Comparison of ENCODE assay signal across 8 cellular contexts in genomic region chr1:23483327-23484252, GRCh38. TPM values are rescaled to one million over a fixed set of nuclear protein-coding genes. Genes with fewer than 3 reads are reported as not detected.
DNase-seq lines count a peak whose midpoint lies in the region; ATAC-seq, FAIRE-seq and TF ChIP-seq lines count a peak whose summit lies in the region.

TSS of gene ASAP3 (minus strand) at chr1:23484179. CDS start at chr1:23484133, 46 bp downstream.

- no peaks in the 10 kb centered on the region for H3K36me3 ChIP-seq in GM23248 (ENCODE audit: low read depth)
- H3K36me3 ChIP-seq in H1 (ENCODE audit: control insufficient read depth in 2 of 4, insufficient read depth in 4 of 4, low read length in 3 of 4): no peaks in the 10 kb centered on the region

- peak within 1 kb of the TSS; percentile 97 for H3K18ac ChIP-seq in H1 (ENCODE audit: extremely low read depth, low read length)

- H2AFZ ChIP-seq in GM23248: peak within 1 kb of the TSS; percentile 78
- H2AFZ ChIP-seq in H1 (ENCODE audit: low read length): peak within 1 kb of the TSS; percentile 83

- H3K27ac ChIP-seq in AG04450 (ENCODE audit: low read depth, low read length) (peak within 1 kb of the TSS; percentile 70), GM23248 (peak within 1 kb of the TSS; percentile 21), H1 (ENCODE audit: low read depth, low read length) (no peak within 1 kb of the TSS; the same call in 1 of the 2 replicates)

- no peak for ATAC-seq in GM18505 (IDR thresholded peaks at IDR 0.05; ENCODE audit: unreplicated experiment)

- H3K79me2 ChIP-seq in GM23248 (ENCODE audit: insufficient read depth) (peaks cover 30% of the 10 kb centered on the region), H1 (ENCODE audit: control insufficient read depth in 1 of 2, insufficient read depth in 2 of 2, low read length in 2 of 2) (peaks cover 0 to 33% of the 10 kb centered on the region in 2 experiments; a peak in 2 of 4 replicates)

- FAIRE-seq in H1 (lab: Jason Lieb, UNC): no peak

- peaks cover 15% of the 10 kb centered on the region for H3K23me2 ChIP-seq in H1 (ENCODE audit: low read depth, low read length)

- DNase-seq in AG04450 (ENCODE audit: low read depth, low spot score): no peak
- peak; percentile 63 for DNase-seq in GM23248
- DNase-seq in T-helper 2 cell treated with Interferon-gamma antibody and Interleukin-4, amounts not matched to agents 5 μg/mL and 100 μg/mL, for 36 hours (ENCODE audit: low spot score): no peak
- DNase-seq in H1 (ENCODE audit: low read depth in 1 of 2, low spot score in 2 of 2): peak; percentile 51 to 77
- DNase-seq in mesenteric fat pad (ENCODE audit: low spot score): peak; percentile 90
- peak; percentile 77 for DNase-seq in type B pancreatic cell (ENCODE audit: extremely low spot score, unreplicated experiment)
- no peak for DNase-seq in HT-29 (ENCODE audit: low spot score)

- no peak within 1 kb of the TSS for H3K14ac ChIP-seq in H1 (ENCODE audit: insufficient read length)

- peak within 1 kb of the TSS; percentile 3; the same call in 1 of the 2 replicates for H2BK15ac ChIP-seq in H1 (ENCODE audit: low read length)

- peak within 1 kb of the TSS; percentile 92 for H2BK5ac ChIP-seq in H1 (ENCODE audit: low read depth, low read length)

- peak within 1 kb of the TSS; percentile 94 for H2BK12ac ChIP-seq in H1 (ENCODE audit: low read depth, low read length)

- H3K9ac ChIP-seq in GM23248 (peak within 1 kb of the TSS; percentile 77), H1 (replicated peaks in 1 of 4; ENCODE audit: extremely low read depth in 1 of 4, low read depth in 3 of 4, low read length in 3 of 4) (peak within 1 kb of the TSS; percentile 51 to 72 (median 63))

- H4K8ac ChIP-seq in H1 (ENCODE audit: extremely low read depth, insufficient read depth, low read length): peak within 1 kb of the TSS; percentile 77

- peaks cover 12% of the 10 kb centered on the region; the same call in 1 of the 2 replicates for H3F3A ChIP-seq in GM23248 (ENCODE audit: insufficient read depth)

- CTCF ChIA-PET in AG04450 (lab: Charles Lee): interaction anchor here (0.6 to 6.9 kb wide), 6 partner anchors 13 to 154 kb away, joined by 3 to 71 read pairs (median 4); no protein-coding TSS in a partner anchor
- CTCF ChIA-PET in H1 (lab: Charles Lee; ENCODE audit: partially characterized antibody): interaction anchor here (0.6 to 2.2 kb wide), 13 partner anchors 9 to 71 kb away, joined by 3 to 9 read pairs (median 3); no protein-coding TSS in a partner anchor

- peaks cover 66% of the 10 kb centered on the region for H3K27me3 Mint-ChIP-seq in T-helper 2 cell treated with Interferon-gamma antibody and Interleukin-4, amounts not matched to agents 5 μg/mL and 100 μg/mL, for 36 hours (ENCODE audit: low read depth)
- H3K27me3 Mint-ChIP-seq in type B pancreatic cell: peaks cover 3% of the 10 kb centered on the region

- 1 to 2% methylated on average over 42 to 45 of the region's 84 CpGs for WGBS in GM23248 (ENCODE audit: low coverage in 1 of 2, low lambda C conversion rate in 2 of 2, missing lambda C conversion rate in 2 of 2), 2 experiments
- 2% methylated on average over 41 of the region's 84 CpGs; no CpG with 5 or more reads in 1 of the 2 experiments for WGBS in H1 (ENCODE audit: extremely low coverage in 1 of 2, insufficient coverage in 1 of 2, insufficient read length in 1 of 2, insufficient replicate concordance in 2 of 2, low coverage in 1 of 2, low lambda C conversion rate in 2 of 2, missing lambda C conversion rate in 1 of 2), 2 experiments

- 0 out of 2 replicates have a peak within 1 kb of the TSS, but pooled peaks have one; percentile 56 for H2AK5ac ChIP-seq in H1 (ENCODE audit: low read depth, low read length)

- H3K23ac ChIP-seq in H1 (ENCODE audit: insufficient read length): no peak within 1 kb of the TSS

- H3K36me3 Mint-ChIP-seq in T-helper 2 cell treated with Interferon-gamma antibody and Interleukin-4, amounts not matched to agents 5 μg/mL and 100 μg/mL, for 36 hours (ENCODE audit: low read depth): no peaks in the 10 kb centered on the region
- H3K36me3 Mint-ChIP-seq in type B pancreatic cell: peaks cover 3% of the 10 kb centered on the region

- peaks cover 4% of the 10 kb centered on the region for H3K79me1 ChIP-seq in H1 (ENCODE audit: low read depth, low read length)

- peak within 1 kb of the TSS; percentile 99 for H3K4ac ChIP-seq in H1 (replicated peaks; ENCODE audit: insufficient read length, low read depth, low read length)

- H3K4me3 ChIP-seq in AG04450 (ENCODE audit: low read depth, low read length): peak within 1 kb of the TSS; percentile 81
- peak within 1 kb of the TSS; percentile 79 for H3K4me3 ChIP-seq in GM23248
- peak within 1 kb of the TSS; percentile 75 to 97 (median 78) for H3K4me3 ChIP-seq in H1 (ENCODE audit: extremely low read depth in 1 of 4, insufficient read depth in 2 of 4, low read depth in 3 of 4, low read length in 4 of 4)

- H3K4me1 Mint-ChIP-seq in T-helper 2 cell treated with Interferon-gamma antibody and Interleukin-4, amounts not matched to agents 5 μg/mL and 100 μg/mL, for 36 hours (ENCODE audit: low read depth): peaks cover 16% of the 10 kb centered on the region
- H3K4me1 Mint-ChIP-seq in type B pancreatic cell (ENCODE audit: unreplicated experiment): peaks cover 51% of the 10 kb centered on the region

- H3K4me2 ChIP-seq in GM23248 (ENCODE audit: unreplicated experiment) (peak within 1 kb of the TSS; percentile 77), H1 (ENCODE audit: insufficient read depth in 1 of 2, low read depth in 2 of 2, low read length in 2 of 2) (peak within 1 kb of the TSS; percentile 72 to 99)

- in situ Hi-C loops in GM23248 (cut with MboI): no loop called here

- peaks cover 7% of the 10 kb centered on the region for H3K4me1 ChIP-seq in GM23248 (ENCODE audit: insufficient read depth)
- peaks cover 2 to 4% (median 3%) of the 10 kb centered on the region in 4 experiments; a peak in 6 of 7 replicates for H3K4me1 ChIP-seq in H1 (replicated peaks in 1 of 4; ENCODE audit: control insufficient read depth in 3 of 4, insufficient read depth in 4 of 4, low read length in 3 of 4)

- H3K9me3 ChIP-seq in AG04450 (ENCODE audit: control insufficient read depth, insufficient read depth, low read length): no peaks in the 10 kb centered on the region
- no peaks in the 10 kb centered on the region for H3K9me3 ChIP-seq in GM23248 (ENCODE audit: low read depth)
- no peaks in the 10 kb centered on the region for H3K9me3 ChIP-seq in H1 (ENCODE audit: insufficient read depth in 2 of 2, low read depth in 1 of 2, low read length in 1 of 2)

- H4K20me1 ChIP-seq in GM23248 (ENCODE audit: insufficient read depth): no peaks in the 10 kb centered on the region
- peaks cover 6 to 18% of the 10 kb centered on the region in 2 experiments for H4K20me1 ChIP-seq in H1 (replicated peaks in 1 of 2; ENCODE audit: control insufficient read depth in 1 of 2, insufficient read depth in 2 of 2, low read length in 2 of 2)

- peak within 1 kb of the TSS; percentile 100 for H4K5ac ChIP-seq in H1 (ENCODE audit: insufficient read length, low read depth, low read length)

- no peaks in the 10 kb centered on the region for H3K9me2 ChIP-seq in GM23248 (ENCODE audit: insufficient read depth)

- 0 out of 2 replicates have a peak within 1 kb of the TSS, but pooled peaks have one; percentile 80 for H2BK20ac ChIP-seq in H1 (ENCODE audit: low read length)

- TF ChIP-seq CTCF in AG04450 (IDR thresholded peaks at IDR 0.05; ENCODE audit: low read depth, low read length): no peak; the same call in 1 of the 2 replicates
- peak in 2 of 3 experiments; percentile 7 to 28; a peak in 1 of 4 replicates for TF ChIP-seq CTCF in H1 (IDR thresholded peaks at IDR 0.05; ENCODE audit: control extremely low read depth in 1 of 3, insufficient read depth in 1 of 3, low read depth in 1 of 3, low read length in 3 of 3)
- peak; percentile 27 for TF ChIP-seq CTCF in type B pancreatic cell (conservative IDR thresholded peaks at IDR 0.05)

- TF ChIP-seq POLR2A in H1 (IDR thresholded peaks at IDR 0.05; ENCODE audit: control extremely low read depth in 1 of 2, low read depth in 2 of 2, low read length in 2 of 2) (peak in 1 of 2 experiments; percentile 69; a peak in 2 of 3 replicates), GM18505 (IDR thresholded peaks at IDR 0.05; ENCODE audit: borderline replicate concordance, extremely low read depth, insufficient read depth, insufficient read length) (no peak)

- H3K27me3 ChIP-seq in AG04450 (ENCODE audit: control insufficient read depth, insufficient read depth, low read length) (no peaks in the 10 kb centered on the region), GM23248 (replicated peaks; ENCODE audit: insufficient read depth) (no peaks in the 10 kb centered on the region), H1 (replicated peaks in 1 of 4; ENCODE audit: control insufficient read depth in 3 of 4, extremely low read depth in 1 of 4, insufficient read depth in 3 of 4, low read length in 3 of 4) (peaks cover 0 to 6% (median 3%) of the 10 kb centered on the region in 4 experiments; a peak in 4 of 7 replicates)

- POLR2A ChIA-PET in AG04450 (lab: Yijun Ruan, JAX) (interaction anchor here (0.6 to 2.7 kb wide), 10 partner anchors 8 to 208 kb away, joined by 3 to 13 read pairs (median 5); partner anchors contain the start of genes E2F2, HNRNPR and RPL11), H1 (lab: Charles Lee; ENCODE audit: partially characterized antibody) (interaction anchor here (0.6 to 1.5 kb wide), 14 partner anchors 8 to 315 kb away, joined by 3 to 5 read pairs (median 3); partner anchors contain the start of genes LUZP1 and RPL11)

- H3K27ac Mint-ChIP-seq in T-helper 2 cell treated with Interferon-gamma antibody and Interleukin-4, amounts not matched to agents 5 μg/mL and 100 μg/mL, for 36 hours: peak within 1 kb of the TSS; percentile 87
- peak within 1 kb of the TSS; percentile 83 for H3K27ac Mint-ChIP-seq in type B pancreatic cell

- H3K56ac ChIP-seq in H1 (replicated peaks; ENCODE audit: insufficient read length, low read depth, low read length): peak within 1 kb of the TSS; percentile 92

- H3K4me3 Mint-ChIP-seq in T-helper 2 cell treated with Interferon-gamma antibody and Interleukin-4, amounts not matched to agents 5 μg/mL and 100 μg/mL, for 36 hours: peak within 1 kb of the TSS; percentile 91
- H3K4me3 Mint-ChIP-seq in type B pancreatic cell: peak within 1 kb of the TSS; percentile 94

- H4K91ac ChIP-seq in H1 (replicated peaks; ENCODE audit: insufficient read length, low read length): peak within 1 kb of the TSS; percentile 91

- no peak for TF ChIP-seq EP300 in H1 (IDR thresholded peaks at IDR 0.05; ENCODE audit: borderline replicate concordance in 1 of 2, low read depth in 2 of 2, low read length in 2 of 2)

- peak within 1 kb of the TSS; percentile 73 for H2BK120ac ChIP-seq in H1 (replicated peaks; ENCODE audit: low read depth, low read length)

- TF ChIP-seq RAD21 in H1 (IDR thresholded peaks at IDR 0.05 in 1 of 2, conservative IDR thresholded peaks at IDR 0.05 in 1 of 2; ENCODE audit: low read depth in 2 of 2, low read length in 2 of 2): no peak

- H3K9me3 Mint-ChIP-seq in T-helper 2 cell treated with Interferon-gamma antibody and Interleukin-4, amounts not matched to agents 5 μg/mL and 100 μg/mL, for 36 hours: no peaks in the 10 kb centered on the region
- H3K9me3 Mint-ChIP-seq in type B pancreatic cell: no peaks in the 10 kb centered on the region

RNA-seq across cellular contexts. Expression of gene ASAP3, which starts in this region (rescaled TPM):
- polyA plus RNA-seq in AG04450 (2011; rRNA removed) (25.5 and 29.9 TPM in 2 replicates), GM23248 (2016; fragmentation: Nextera tagmentation; extraction: Ambion mirVana) (13.9 and 14.1 TPM in 2 replicates), H1 (2011; rRNA removed) (53.1 and 62.6 TPM in 2 replicates)
- 37.7 and 44.5 TPM in 2 replicates for polyA minus RNA-seq in AG04450 (2011; rRNA and poly(A)+ RNA removed)
- total RNA-seq in GM23248 (2014; rRNA removed; shearing (Covaris generic)): 27.3 and 37.1 TPM in 2 replicates
- 54.9 and 58.0 TPM in 2 replicates for total RNA-seq in H1 (2021; fragmentation: NEBNext Ultra II Directional; extraction: Animal tissue kit (Norgen Biotek cat#: 25700))
- polyA plus RNA-seq in H1 (2011; cell fraction: cytosol; rRNA removed): 51.4 TPM
- 233 TPM for polyA plus RNA-seq in H1 (2011; cell fraction: nucleus; rRNA removed)
- 34.7 to 50.2 TPM (median 42.7 TPM) in 4 replicates for polyA plus RNA-seq in H1 (2012, experiment 1 of 2)
- 40.8 TPM for polyA plus RNA-seq in H1 (2012, experiment 2 of 2)
- 30.6 TPM for polyA plus RNA-seq in H1 (2013, experiment 1 of 2)
- polyA plus RNA-seq in H1 (2013, experiment 2 of 2): 28.6 TPM
- 60.3 and 65.1 TPM in 2 replicates for polyA minus RNA-seq in H1 (2011; rRNA and poly(A)+ RNA removed)
- polyA minus RNA-seq in H1 (2011; cell fraction: cytosol; rRNA and poly(A)+ RNA removed): 28.0 TPM
- polyA minus RNA-seq in H1 (2011; cell fraction: nucleus; rRNA and poly(A)+ RNA removed): 40.8 TPM
- total RNA-seq in mesenteric fat pad (37.6 TPM), type B pancreatic cell (ENCODE audit: low replicate concordance) (41.9 and 65.7 TPM in 2 replicates)
- 3.1 and 4.3 TPM in 2 replicates for total RNA-seq in HT-29 (2014; rRNA removed; shearing (Covaris generic))

Comparison
In these comparisons a context has a peak if more than half of its experiments do, and no peak if none do; other contexts are left out.
1. DNase-seq: peak in GM23248 (single experiment), H1 (2 of 2), mesenteric fat pad (single experiment) and type B pancreatic cell (single experiment); none in AG04450 (single experiment), T-helper 2 cell treated with Interferon-gamma antibody and Interleukin-4, amounts not matched to agents 5 μg/mL and 100 μg/mL, for 36 hours (single experiment) and HT-29 (single experiment).
2. Peak in every context shown above with its lines, with median percentiles within 50 percentile points of each other: H3K4me3 ChIP-seq.